Comparison of ENCODE assay signal across 35 cellular contexts in the genomic region with DNA sequence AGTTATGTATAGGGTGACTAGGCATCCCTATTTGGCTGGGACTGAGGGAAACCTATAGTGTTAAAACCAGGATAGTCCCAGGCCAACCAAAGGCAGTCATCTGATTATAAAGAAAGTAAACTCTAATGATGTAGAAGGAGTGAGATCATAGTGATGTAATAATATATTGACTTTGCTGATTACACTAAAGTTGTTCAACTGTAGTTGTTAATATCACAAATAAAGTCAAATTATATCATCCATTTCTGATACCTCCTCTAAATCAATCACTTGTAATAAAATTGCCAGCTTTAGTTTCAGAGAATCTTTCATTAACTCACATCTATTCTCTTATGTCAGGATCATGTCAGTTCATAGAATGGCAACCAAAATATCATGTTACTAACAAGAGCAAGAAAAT.
"Had no signal": no experiment of that assay in that cellular context is flagged by ENCODE, and none has a peak within 500 bp of the region (broad histone marks: within the 10 kb centered on the region; RNA-seq: fewer than 3 reads in every experiment).

No MANE protein-coding gene starts in this region.

- H3K36me3 ChIP-seq: MG63 had no signal

- H3K4me3 ChIP-seq: MG63 had no signal

- DNase-seq: Karpas-422, Kasumi-1, MG63, MM.1S, MV-4-11, NCI-H1048, NCI-H1092, NCI-H1092 treated with DMSO at 0.1 percent for 48 hours, NCI-H1105, NCI-H1105 treated with DMSO at 0.1 percent for 48 hours, NCI-H1417, NCI-H1417 treated with DMSO at 0.1 percent for 48 hours, NCI-H1436, NCI-H146, NCI-H1694, NCI-H1694 treated with DMSO at 0.1 percent for 48 hours, NCI-H187, NCI-H187 treated with DMSO at 0.1 percent for 48 hours, NCI-H1930, NCI-H2029, NCI-H2029 treated with DMSO at 0.1 percent for 48 hours, NCI-H2081, NCI-H2081 treated with DMSO at 0.1 percent for 48 hours, NCI-H2107, NCI-H2171, NCI-H2171 treated with DMSO at 0.1 percent for 48 hours, NCI-H2227 treated with DMSO at 0.1 percent for 48 hours, NCI-H226, NCI-H345, NCI-H446, NCI-H446 treated with DMSO at 0.1 percent for 48 hours, NCI-H510A, NCI-H510A treated with DMSO at 0.1 percent for 48 hours, NCI-H524, NCI-H524 treated with DMSO at 0.1 percent for 48 hours had no signal
